ENCODE assay signal across 1 cellular context in genomic region chr4:3045500-3045850, GRCh38.
TF ChIP-seq lines count a peak whose summit lies in the region.

No MANE protein-coding gene starts in this region.

TF ChIP-seq in WTC11, 78 proteins besides CTCF, POLR2A, EP300 and RAD21 (continued from another document):
- TF ChIP-seq FOXP4 (CRISPR knock-in tag; IDR thresholded peaks at IDR 0.05) = no peak
